17 cellular contexts compared by ENCODE assay signal in genomic region chr1:192802406-192802805, GRCh38. TPM values are rescaled to one million over a fixed set of nuclear protein-coding genes. Genes with fewer than 3 reads are reported as not detected.
A peak's percentile ranks its signal among the peaks of the same experiment; 100 is the strongest.
DNase-seq lines count a peak whose midpoint lies in the region; ATAC-seq and TF ChIP-seq lines count a peak whose summit lies in the region.
"Had no signal": no experiment of that assay in that cellular context is flagged by ENCODE, and none has a peak within 500 bp of the region (broad histone marks: within the 10 kb centered on the region; RNA-seq: fewer than 3 reads in every experiment).

No MANE protein-coding gene starts in this region.

- H3K4me1 ChIP-seq in thyroid gland = peaks cover 0 to 3% of the 10 kb centered on the region in 2 donors
- peaks cover 10% of the 10 kb centered on the region for H3K4me1 ChIP-seq in suprapubic skin

- H3K27me3 ChIP-seq in thyroid gland = no peaks in the 10 kb centered on the region
- H3K27me3 ChIP-seq in suprapubic skin = no peaks in the 10 kb centered on the region

- H3K4me3 ChIP-seq in thyroid gland (replicated peaks in 1 of 3) = no peak overlapping the region
- no peak overlapping the region for H3K4me3 ChIP-seq in suprapubic skin
- H3K4me3 ChIP-seq: GM23338 had no signal

- H3K4me1 Mint-ChIP-seq in stimulated activated memory B cell treated with anti-CD40 and anti-IgM and Interleukin-4, amounts not matched to agents 10 μg/mL and 1 μg/mL and 100 μg/mL, for 72 hours = peaks cover 10% of the 10 kb centered on the region
- H3K4me1 Mint-ChIP-seq in progenitor cell of endocrine pancreas (ENCODE audit: low read depth) = no peaks in the 10 kb centered on the region

- no peaks in the 10 kb centered on the region for H3K36me3 ChIP-seq in thyroid gland
- no peaks in the 10 kb centered on the region for H3K36me3 ChIP-seq in suprapubic skin

- TF ChIP-seq EP300 in suprapubic skin (IDR thresholded peaks at IDR 0.05) = no peak

- peak; percentile 59 for DNase-seq in LHCN-M2 (ENCODE audit: low read depth)
- DNase-seq in amniotic epithelial cell (ENCODE audit: low read depth) = peak; percentile 22
- DNase-seq in myocyte (ENCODE audit: low read depth) = peak; percentile 73
- no peak for DNase-seq in thyroid gland
- no peak for DNase-seq in suprapubic skin (ENCODE audit: low spot score in 2 of 2)
- no peak for DNase-seq in T-helper 1 cell
- DNase-seq in progenitor cell of endocrine pancreas (ENCODE audit: low spot score, unreplicated experiment) = no peak
- DNase-seq: C1 segment of cervical spinal cord; Calu3; CD4-positive, alpha-beta memory T cell; COR-L47; DMS53; DND-41; H9 had no signal

- intact Hi-C loops in thyroid gland (cut with DNase I) = loop anchor here (10.0 kb wide), 1 partner anchor 222 kb away; no protein-coding TSS in a partner anchor

- TF ChIP-seq POLR2A in thyroid gland (IDR thresholded peaks at IDR 0.05) (no peak), suprapubic skin (IDR thresholded peaks at IDR 0.05) (no peak)

- no peaks in the 10 kb centered on the region for H3K27me3 Mint-ChIP-seq in stimulated activated memory B cell treated with anti-CD40 and anti-IgM and Interleukin-4, amounts not matched to agents 10 μg/mL and 1 μg/mL and 100 μg/mL, for 72 hours
- peaks cover 6% of the 10 kb centered on the region for H3K27me3 Mint-ChIP-seq in progenitor cell of endocrine pancreas

- H3K9me3 ChIP-seq in thyroid gland (no peaks in the 10 kb centered on the region), suprapubic skin (no peaks in the 10 kb centered on the region)

- no peak overlapping the region for H3K4me3 Mint-ChIP-seq in stimulated activated memory B cell treated with anti-CD40 and anti-IgM and Interleukin-4, amounts not matched to agents 10 μg/mL and 1 μg/mL and 100 μg/mL, for 72 hours
- no peak overlapping the region for H3K4me3 Mint-ChIP-seq in progenitor cell of endocrine pancreas (ENCODE audit: low read depth)
- H3K4me3 Mint-ChIP-seq: CD4-positive, alpha-beta memory T cell; GM23338; H9 had no signal

- ATAC-seq in stimulated activated memory B cell treated with anti-CD40 and anti-IgM and Interleukin-4, amounts not matched to agents 10 μg/mL and 1 μg/mL and 100 μg/mL, for 72 hours = no peak
- ATAC-seq: GM23338, HCT116 had no signal

- H3K27ac Mint-ChIP-seq in stimulated activated memory B cell treated with anti-CD40 and anti-IgM and Interleukin-4, amounts not matched to agents 10 μg/mL and 1 μg/mL and 100 μg/mL, for 72 hours = peak overlapping the region; percentile 6
- no peak overlapping the region for H3K27ac Mint-ChIP-seq in progenitor cell of endocrine pancreas
- H3K27ac Mint-ChIP-seq: CD4-positive, alpha-beta memory T cell; GM23338; H9 had no signal

- no peaks in the 10 kb centered on the region for H3K36me3 Mint-ChIP-seq in stimulated activated memory B cell treated with anti-CD40 and anti-IgM and Interleukin-4, amounts not matched to agents 10 μg/mL and 1 μg/mL and 100 μg/mL, for 72 hours
- no peaks in the 10 kb centered on the region for H3K36me3 Mint-ChIP-seq in progenitor cell of endocrine pancreas (ENCODE audit: insufficient read depth)

- H3K27ac ChIP-seq in thyroid gland (no peak overlapping the region), suprapubic skin (no peak overlapping the region)

- no peak for TF ChIP-seq CTCF in thyroid gland (IDR thresholded peaks at IDR 0.05)
- TF ChIP-seq CTCF in suprapubic skin (IDR thresholded peaks at IDR 0.05) = no peak
- no peak for TF ChIP-seq CTCF in progenitor cell of endocrine pancreas (IDR thresholded peaks at IDR 0.05; ENCODE audit: unreplicated experiment)

- no peaks in the 10 kb centered on the region for H3K9me3 Mint-ChIP-seq in stimulated activated memory B cell treated with anti-CD40 and anti-IgM and Interleukin-4, amounts not matched to agents 10 μg/mL and 1 μg/mL and 100 μg/mL, for 72 hours
- no peaks in the 10 kb centered on the region for H3K9me3 Mint-ChIP-seq in progenitor cell of endocrine pancreas (ENCODE audit: low read depth)
- H3K9me3 Mint-ChIP-seq: CD4-positive, alpha-beta memory T cell; GM23338; H9 had no signal

RNA-seq across cellular contexts. Expression of gene RGS2, which starts 6.4 kb away (rescaled TPM):
- total RNA-seq in LHCN-M2 (2014; rRNA removed) (21.1 and 21.2 TPM in 2 replicates), myocyte (30.2 and 54.2 TPM in 2 replicates), thyroid gland (10 to 100 TPM in 3 of 4 donors, 1 to 10 TPM in 1; 9.1 to 39.0 (median 17.8) TPM), suprapubic skin (10 to 100 TPM; 20.4 to 84.5 (median 36.4) TPM), progenitor cell of endocrine pancreas (21.8 and 22.4 TPM in 2 replicates)
- 3.2 TPM for polyA plus RNA-seq in LHCN-M2 (2012)
- polyA plus RNA-seq in myocyte (2012) = 8.4 TPM

Comparison
In these comparisons a context has a peak if more than half of its experiments do, and no peak if none do; other contexts are left out.
1. DNase-seq: peak in LHCN-M2 (single experiment), amniotic epithelial cell (single experiment) and myocyte (single experiment); none in thyroid gland (0 of 2), suprapubic skin (0 of 2), T-helper 1 cell (0 of 5) and progenitor cell of endocrine pancreas (single experiment).